Comparison of ENCODE assay signal across 1 cellular context in genomic region chr6:31183287-31183686, GRCh38.
TF ChIP-seq lines count a peak whose summit lies in the region.

No MANE protein-coding gene starts in this region.

TF ChIP-seq in HepG2, 621 proteins besides CTCF, POLR2A, EP300 and RAD21 (continues in another document):
- peak; percentile 45; the same call in 1 of the 2 replicates for TF ChIP-seq MEIS2 (CRISPR knock-in tag; IDR thresholded peaks at IDR 0.05)
- peak; percentile 70 for TF ChIP-seq SAP130 (CRISPR knock-in tag; IDR thresholded peaks at IDR 0.05; ENCODE audit: low read depth)
- 0 out of 2 replicates have a peak, but pooled peaks have one; percentile 20 for TF ChIP-seq ARID5B (CRISPR knock-in tag; IDR thresholded peaks at IDR 0.05)
- TF ChIP-seq MED1 (CRISPR knock-in tag; IDR thresholded peaks at IDR 0.05): 0 out of 2 replicates have a peak, but pooled peaks have one; percentile 32
- TF ChIP-seq KMT2A (CRISPR knock-in tag; IDR thresholded peaks at IDR 0.05): 0 out of 2 replicates have a peak, but pooled peaks have one; percentile 15
- TF ChIP-seq ZMYM4 (CRISPR knock-in tag; IDR thresholded peaks at IDR 0.05): 0 out of 2 replicates have a peak, but pooled peaks have one; percentile 28
- TF ChIP-seq FOXJ3 (CRISPR knock-in tag; IDR thresholded peaks at IDR 0.05; ENCODE audit: borderline replicate concordance): peak; percentile 28; the same call in 1 of the 2 replicates
- peak; percentile 33; the same call in 1 of the 2 replicates for TF ChIP-seq ZNF574 (CRISPR knock-in tag; IDR thresholded peaks at IDR 0.05)
- TF ChIP-seq AHDC1 (CRISPR knock-in tag; IDR thresholded peaks at IDR 0.05; ENCODE audit: borderline replicate concordance): 0 out of 2 replicates have a peak, but pooled peaks have one; percentile 29
- TF ChIP-seq RXRB (CRISPR knock-in tag; IDR thresholded peaks at IDR 0.05; ENCODE audit: borderline replicate concordance): peak; percentile 34; the same call in 1 of the 2 replicates
- TF ChIP-seq RARA (CRISPR knock-in tag; IDR thresholded peaks at IDR 0.05): peak; percentile 45; the same call in 1 of the 2 replicates
- peak; percentile 50; the same call in 1 of the 2 replicates for TF ChIP-seq ZFX (CRISPR knock-in tag; IDR thresholded peaks at IDR 0.05; ENCODE audit: low read depth)
- TF ChIP-seq ZXDC (CRISPR knock-in tag; IDR thresholded peaks at IDR 0.05): peak; percentile 99
- 0 out of 2 replicates have a peak, but pooled peaks have one; percentile 30 for TF ChIP-seq ZNF280D (CRISPR knock-in tag; IDR thresholded peaks at IDR 0.05)
- peak; percentile 42; the same call in 1 of the 2 replicates for TF ChIP-seq PHF21A (CRISPR knock-in tag; IDR thresholded peaks at IDR 0.05)
- TF ChIP-seq PATZ1 (CRISPR knock-in tag; IDR thresholded peaks at IDR 0.05): peak; percentile 67
- peak; percentile 35; the same call in 1 of the 2 replicates for TF ChIP-seq ARID4A (CRISPR knock-in tag; IDR thresholded peaks at IDR 0.05; ENCODE audit: borderline replicate concordance)
